Comparison of ENCODE assay signal across 9 cellular contexts in genomic region chr17:74751210-74751529, GRCh38. TPM values are rescaled to one million over a fixed set of nuclear protein-coding genes. Genes with fewer than 3 reads are reported as not detected.
A peak's percentile ranks its signal among the peaks of the same experiment; 100 is the strongest.
DNase-seq lines count a peak whose midpoint lies in the region; ATAC-seq and TF ChIP-seq lines count a peak whose summit lies in the region.
"Had no signal": no experiment of that assay in that cellular context is flagged by ENCODE, and none has a peak within 500 bp of the region (broad histone marks: within the 10 kb centered on the region; RNA-seq: fewer than 3 reads in every experiment).

No MANE protein-coding gene starts in this region.

- H3K4me3 ChIP-seq in mesendoderm (ENCODE audit: low read length) = no peak overlapping the region
- peak overlapping the region; percentile 84 for H3K4me3 ChIP-seq in suprapubic skin
- H3K4me3 ChIP-seq: gastrocnemius medialis had no signal

- H3K23ac ChIP-seq in mesendoderm (ENCODE audit: low read length) = no peak overlapping the region

- peak overlapping the region; percentile 34 for H3K4me2 ChIP-seq in mesendoderm (ENCODE audit: low read length)

- H3K4me3 Mint-ChIP-seq in activated T-cell treated with anti-CD3 and anti-CD28 coated beads, Interleukin-2, amount 50 U/mL, for 24 hours = peak overlapping the region; percentile 92
- H3K4me3 Mint-ChIP-seq in activated naive CD8-positive, alpha-beta T cell treated with anti-CD3 and anti-CD28 coated beads, Interleukin-2, amount 50 U/mL, for 24 hours = peak overlapping the region; percentile 99

- no peaks in the 10 kb centered on the region for H3K27me3 Mint-ChIP-seq in activated T-cell treated with anti-CD3 and anti-CD28 coated beads, Interleukin-2, amount 50 U/mL, for 24 hours
- H3K27me3 Mint-ChIP-seq in activated naive CD8-positive, alpha-beta T cell treated with anti-CD3 and anti-CD28 coated beads, Interleukin-2, amount 50 U/mL, for 24 hours = no peaks in the 10 kb centered on the region

- H3K36me3 ChIP-seq in mesendoderm (ENCODE audit: control insufficient read depth, insufficient read depth, low read length) (no peaks in the 10 kb centered on the region), suprapubic skin (no peaks in the 10 kb centered on the region)
- H3K36me3 ChIP-seq: gastrocnemius medialis had no signal

- H3K27me3 ChIP-seq in mesendoderm (ENCODE audit: insufficient read depth, low read length, poor library complexity) (no peaks in the 10 kb centered on the region), suprapubic skin (no peaks in the 10 kb centered on the region)

- no peak overlapping the region for H3K18ac ChIP-seq in mesendoderm (ENCODE audit: low read length)

- TF ChIP-seq EP300 in suprapubic skin (IDR thresholded peaks at IDR 0.05) = no peak

- no peak for TF ChIP-seq CTCF in suprapubic skin (IDR thresholded peaks at IDR 0.05)

- H4K5ac ChIP-seq in mesendoderm (ENCODE audit: low read length) = no peak overlapping the region

- peaks cover 57% of the 10 kb centered on the region for H3K36me3 Mint-ChIP-seq in activated T-cell treated with anti-CD3 and anti-CD28 coated beads, Interleukin-2, amount 50 U/mL, for 24 hours (ENCODE audit: low read depth)
- peaks cover 31% of the 10 kb centered on the region for H3K36me3 Mint-ChIP-seq in activated naive CD8-positive, alpha-beta T cell treated with anti-CD3 and anti-CD28 coated beads, Interleukin-2, amount 50 U/mL, for 24 hours (ENCODE audit: low read depth)

- no peak overlapping the region for H2BK5ac ChIP-seq in mesendoderm (ENCODE audit: low read length)

- peaks cover 68% of the 10 kb centered on the region for H3K4me1 Mint-ChIP-seq in activated T-cell treated with anti-CD3 and anti-CD28 coated beads, Interleukin-2, amount 50 U/mL, for 24 hours (ENCODE audit: low read depth)
- peaks cover 72% of the 10 kb centered on the region for H3K4me1 Mint-ChIP-seq in activated naive CD8-positive, alpha-beta T cell treated with anti-CD3 and anti-CD28 coated beads, Interleukin-2, amount 50 U/mL, for 24 hours

- TF ChIP-seq POLR2A in suprapubic skin (IDR thresholded peaks at IDR 0.05) = no peak

- H3K79me1 ChIP-seq in mesendoderm (ENCODE audit: low read length) = peaks cover 29% of the 10 kb centered on the region

- peak overlapping the region; percentile 93 for H3K27ac Mint-ChIP-seq in activated T-cell treated with anti-CD3 and anti-CD28 coated beads, Interleukin-2, amount 50 U/mL, for 24 hours
- peak overlapping the region; percentile 90 for H3K27ac Mint-ChIP-seq in activated naive CD8-positive, alpha-beta T cell treated with anti-CD3 and anti-CD28 coated beads, Interleukin-2, amount 50 U/mL, for 24 hours

- H3K9ac ChIP-seq in mesendoderm (ENCODE audit: low read length) = peak overlapping the region; percentile 21

- no peak overlapping the region for H2AK5ac ChIP-seq in mesendoderm (ENCODE audit: low read length)

- H4K8ac ChIP-seq in mesendoderm (ENCODE audit: low read depth, low read length) = no peak overlapping the region

- no peak for DNase-seq in activated T-cell treated with anti-CD3 and anti-CD28 coated beads, Interleukin-2, amount 50 U/mL, for 24 hours
- DNase-seq in activated T-cell treated with anti-CD3 and anti-CD28 coated beads for 4 hours = no peak
- DNase-seq in activated naive CD8-positive, alpha-beta T cell treated with anti-CD3 and anti-CD28 coated beads, Interleukin-2, amount 50 U/mL, for 24 hours = no peak
- no peak for DNase-seq in mesendoderm
- DNase-seq in suprapubic skin (ENCODE audit: low spot score in 2 of 2) = no peak
- no peak for DNase-seq in amniotic stem cell (lab: John Stamatoyannopoulos, UW)
- DNase-seq in amygdala (lab: John Stamatoyannopoulos, UW) = no peak
- DNase-seq: gastrocnemius medialis had no signal

- H3K79me2 ChIP-seq in mesendoderm (ENCODE audit: control insufficient read depth, insufficient read depth, low read length) = peaks cover 56% of the 10 kb centered on the region

- no CpG with 5 or more reads among the region's 4 CpGs for WGBS in mesendoderm (ENCODE audit: extremely low coverage, insufficient coverage, low lambda C conversion rate)
- 57% methylated on average over 4 of the region's 4 CpGs for WGBS in suprapubic skin

- no peaks in the 10 kb centered on the region for H3K9me3 ChIP-seq in suprapubic skin
- H3K9me3 ChIP-seq: gastrocnemius medialis had no signal

- H3K27ac ChIP-seq in mesendoderm (ENCODE audit: low read depth, low read length) (no peak overlapping the region), suprapubic skin (peak overlapping the region; percentile 59)

- H2BK15ac ChIP-seq in mesendoderm (replicated peaks; ENCODE audit: low read depth) = no peak overlapping the region

- peaks cover 29% of the 10 kb centered on the region for H3K4me1 ChIP-seq in mesendoderm (ENCODE audit: control insufficient read depth, low read depth, low read length)
- peaks cover 66% of the 10 kb centered on the region for H3K4me1 ChIP-seq in suprapubic skin

- peak overlapping the region; percentile 50 for H3K56ac ChIP-seq in mesendoderm (ENCODE audit: low read length)

- peak; percentile 6 for ATAC-seq in activated naive CD8-positive, alpha-beta T cell treated with anti-CD3 and anti-CD28 coated beads, Interleukin-2, amount 50 U/mL, for 24 hours
- ATAC-seq in GM19455 (IDR thresholded peaks at IDR 0.05; ENCODE audit: unreplicated experiment) = no peak
- ATAC-seq: gastrocnemius medialis had no signal

- no peak overlapping the region for H3K4ac ChIP-seq in mesendoderm (ENCODE audit: low read depth, low read length)

- no peak overlapping the region for H2BK120ac ChIP-seq in mesendoderm (ENCODE audit: low read depth, low read length)

- no peaks in the 10 kb centered on the region for H3K9me3 Mint-ChIP-seq in activated T-cell treated with anti-CD3 and anti-CD28 coated beads, Interleukin-2, amount 50 U/mL, for 24 hours
- H3K9me3 Mint-ChIP-seq in activated naive CD8-positive, alpha-beta T cell treated with anti-CD3 and anti-CD28 coated beads, Interleukin-2, amount 50 U/mL, for 24 hours = no peaks in the 10 kb centered on the region

RNA-seq across cellular contexts. Expression of gene NHERF1, which starts 2.7 kb away (rescaled TPM):
- 141 TPM for polyA plus RNA-seq in mesendoderm (2013, experiment 1 of 2)
- 147 TPM for polyA plus RNA-seq in mesendoderm (2013, experiment 2 of 2)
- total RNA-seq in suprapubic skin = 10 to 100 TPM; 21.1 to 53.8 (median 42.0) TPM

RNA-seq across cellular contexts. Expression of gene RAB37, which starts 14.1 kb away (rescaled TPM):
- polyA plus RNA-seq in mesendoderm (2013, experiment 1 of 2) = 1.2 TPM
- 0.94 TPM for polyA plus RNA-seq in mesendoderm (2013, experiment 2 of 2)
- total RNA-seq in suprapubic skin = under 1 TPM in 2 of 4 donors, not detected in 2; 0.32 to 0.38 TPM

RNA-seq across cellular contexts. Expression of gene NAT9, which starts 25.0 kb away (rescaled TPM):
- 13.4 TPM for polyA plus RNA-seq in mesendoderm (2013, experiment 1 of 2)
- polyA plus RNA-seq in mesendoderm (2013, experiment 2 of 2) = 13.7 TPM
- 10 to 100 TPM; 21.0 to 32.7 (median 24.4) TPM for total RNA-seq in suprapubic skin

RNA-seq across cellular contexts. Expression of gene CD300LF, which starts 38.4 kb away (rescaled TPM):
- not detected for polyA plus RNA-seq in mesendoderm (2013, experiment 1 of 2)
- polyA plus RNA-seq in mesendoderm (2013, experiment 2 of 2) = not detected
- total RNA-seq in suprapubic skin = not detected
- total RNA-seq: gastrocnemius medialis had no signal
